Comparison of ENCODE assay signal across 8 cellular contexts in genomic region chr20:10675456-10675848, GRCh38. TPM values are rescaled to one million over a fixed set of nuclear protein-coding genes. Genes with fewer than 3 reads are reported as not detected.
DNase-seq lines count a peak whose midpoint lies in the region; TF ChIP-seq lines count a peak whose summit lies in the region.

No MANE protein-coding gene starts in this region.

- intact Hi-C loops in activated CD4-positive, alpha-beta memory T cell treated with anti-CD3 and anti-CD28 coated beads for 36 hours (cut with micrococcal nuclease): no loop called here

- H3K27me3 ChIP-seq in kidney epithelial cell (ENCODE audit: control insufficient read depth, insufficient read depth, low read length) (no peaks in the 10 kb centered on the region), subcutaneous abdominal adipose tissue (ENCODE audit: control insufficient read depth in 5 of 5, insufficient read depth in 4 of 5, low read length in 5 of 5) (no peaks in the 10 kb centered on the region)

- no peaks in the 10 kb centered on the region for H3K9me3 ChIP-seq in subcutaneous abdominal adipose tissue (ENCODE audit: control insufficient read depth in 5 of 5, low read length in 5 of 5)

- H3K27me3 Mint-ChIP-seq in activated CD4-positive, alpha-beta memory T cell treated with anti-CD3 and anti-CD28 coated beads, Interleukin-2, amount 10 ng/mL, durations not matched to agents 7 days and 5 days: peaks cover 64% of the 10 kb centered on the region
- H3K27me3 Mint-ChIP-seq in activated CD4-positive, alpha-beta memory T cell treated with anti-CD3 and anti-CD28 coated beads for 36 hours: peaks cover 63% of the 10 kb centered on the region
- peaks cover 72% of the 10 kb centered on the region for H3K27me3 Mint-ChIP-seq in activated naive CD8-positive, alpha-beta T cell treated with anti-CD3 and anti-CD28 coated beads for 36 hours

- peak overlapping the region; percentile 74 for H3K4me3 ChIP-seq in kidney epithelial cell (ENCODE audit: low read depth, low read length)
- H3K4me3 ChIP-seq in subcutaneous abdominal adipose tissue (ENCODE audit: low read depth in 1 of 5, low read length in 5 of 5): peak overlapping the region in 1 of 5 donors; percentile 81

- no peaks in the 10 kb centered on the region for H3K36me3 Mint-ChIP-seq in activated CD4-positive, alpha-beta memory T cell treated with anti-CD3 and anti-CD28 coated beads, Interleukin-2, amount 10 ng/mL, durations not matched to agents 7 days and 5 days (ENCODE audit: low read depth)
- H3K36me3 Mint-ChIP-seq in activated CD4-positive, alpha-beta memory T cell treated with anti-CD3 and anti-CD28 coated beads for 36 hours: no peaks in the 10 kb centered on the region
- H3K36me3 Mint-ChIP-seq in activated naive CD8-positive, alpha-beta T cell treated with anti-CD3 and anti-CD28 coated beads for 36 hours: no peaks in the 10 kb centered on the region

- peaks cover 7 to 38% (median 23%) of the 10 kb centered on the region in 5 donors for H3K4me1 ChIP-seq in subcutaneous abdominal adipose tissue (ENCODE audit: control insufficient read depth in 5 of 5, insufficient read depth in 5 of 5, low read length in 5 of 5)

- no peak for DNase-seq in activated CD4-positive, alpha-beta memory T cell treated with anti-CD3 and anti-CD28 coated beads, Interleukin-2, amount 10 ng/mL, durations not matched to agents 7 days and 5 days
- DNase-seq in activated CD4-positive, alpha-beta memory T cell treated with anti-CD3 and anti-CD28 coated beads for 36 hours: no peak
- DNase-seq in activated naive CD8-positive, alpha-beta T cell treated with anti-CD3 and anti-CD28 coated beads for 36 hours: no peak
- DNase-seq in kidney epithelial cell (ENCODE audit: low read depth) (no peak), NCI-H526 (lab: John Stamatoyannopoulos, UW) (no peak), CD1c-positive myeloid dendritic cell (ENCODE audit: extremely low spot score) (no peak), NCI-H446 (lab: John Stamatoyannopoulos, UW) (no peak)

- H3K36me3 ChIP-seq in kidney epithelial cell (ENCODE audit: control insufficient read depth, insufficient read depth, low read length) (no peaks in the 10 kb centered on the region), subcutaneous abdominal adipose tissue (ENCODE audit: control insufficient read depth in 5 of 5, insufficient read depth in 5 of 5, low read length in 5 of 5) (no peaks in the 10 kb centered on the region)

- CTCF ChIA-PET in activated CD4-positive, alpha-beta memory T cell treated with anti-CD3 and anti-CD28 coated beads, Interleukin-2, amount 10 ng/mL, durations not matched to agents 7 days and 5 days (lab: Charles Lee): interaction anchor here (1.6 kb wide), 1 partner anchor 12 kb away, joined by 3 read pairs; no protein-coding TSS in a partner anchor
- CTCF ChIA-PET in activated CD4-positive, alpha-beta memory T cell treated with anti-CD3 and anti-CD28 coated beads for 36 hours (lab: Charles Lee): interaction anchor here (0.7 kb wide), 1 partner anchor 9 kb away, joined by 3 read pairs; no protein-coding TSS in a partner anchor

- H3K4me3 Mint-ChIP-seq in activated CD4-positive, alpha-beta memory T cell treated with anti-CD3 and anti-CD28 coated beads, Interleukin-2, amount 10 ng/mL, durations not matched to agents 7 days and 5 days: peak overlapping the region; percentile 53
- no peak overlapping the region for H3K4me3 Mint-ChIP-seq in activated CD4-positive, alpha-beta memory T cell treated with anti-CD3 and anti-CD28 coated beads for 36 hours
- H3K4me3 Mint-ChIP-seq in activated naive CD8-positive, alpha-beta T cell treated with anti-CD3 and anti-CD28 coated beads for 36 hours: peak overlapping the region; percentile 32

- no peak overlapping the region for H3K27ac Mint-ChIP-seq in activated CD4-positive, alpha-beta memory T cell treated with anti-CD3 and anti-CD28 coated beads, Interleukin-2, amount 10 ng/mL, durations not matched to agents 7 days and 5 days
- no peak overlapping the region for H3K27ac Mint-ChIP-seq in activated CD4-positive, alpha-beta memory T cell treated with anti-CD3 and anti-CD28 coated beads for 36 hours
- H3K27ac Mint-ChIP-seq in activated naive CD8-positive, alpha-beta T cell treated with anti-CD3 and anti-CD28 coated beads for 36 hours: no peak overlapping the region

- peak overlapping the region; percentile 93 for H3K27ac ChIP-seq in subcutaneous abdominal adipose tissue (ENCODE audit: low read depth, low read length)

- POLR2A ChIA-PET in activated CD4-positive, alpha-beta memory T cell treated with anti-CD3 and anti-CD28 coated beads, Interleukin-2, amount 10 ng/mL, durations not matched to agents 7 days and 5 days (lab: Charles Lee): interaction anchor here (0.7 to 3.3 kb wide), 2 partner anchors 26 to 241 kb away, joined by 3 to 13 read pairs; partner anchors contain the start of genes MKKS and SLX4IP
- POLR2A ChIA-PET in activated CD4-positive, alpha-beta memory T cell treated with anti-CD3 and anti-CD28 coated beads for 36 hours (lab: Charles Lee): interaction anchor here (0.6 kb wide), 1 partner anchor 248 kb away, joined by 4 read pairs; no protein-coding TSS in a partner anchor

- H3K9me3 Mint-ChIP-seq in activated CD4-positive, alpha-beta memory T cell treated with anti-CD3 and anti-CD28 coated beads, Interleukin-2, amount 10 ng/mL, durations not matched to agents 7 days and 5 days: no peaks in the 10 kb centered on the region
- H3K9me3 Mint-ChIP-seq in activated CD4-positive, alpha-beta memory T cell treated with anti-CD3 and anti-CD28 coated beads for 36 hours: no peaks in the 10 kb centered on the region
- no peaks in the 10 kb centered on the region for H3K9me3 Mint-ChIP-seq in activated naive CD8-positive, alpha-beta T cell treated with anti-CD3 and anti-CD28 coated beads for 36 hours

- no peak for TF ChIP-seq CTCF in kidney epithelial cell (IDR thresholded peaks at IDR 0.05; ENCODE audit: insufficient read depth, low read length, poor library complexity, severe bottlenecking)

- H3K9ac ChIP-seq in subcutaneous abdominal adipose tissue (ENCODE audit: low read length in 5 of 5): peak overlapping the region in 1 of 5 donors; percentile 80

- H3K4me1 Mint-ChIP-seq in activated CD4-positive, alpha-beta memory T cell treated with anti-CD3 and anti-CD28 coated beads, Interleukin-2, amount 10 ng/mL, durations not matched to agents 7 days and 5 days: peaks cover 30% of the 10 kb centered on the region
- peaks cover 24% of the 10 kb centered on the region for H3K4me1 Mint-ChIP-seq in activated CD4-positive, alpha-beta memory T cell treated with anti-CD3 and anti-CD28 coated beads for 36 hours (ENCODE audit: low read depth)
- H3K4me1 Mint-ChIP-seq in activated naive CD8-positive, alpha-beta T cell treated with anti-CD3 and anti-CD28 coated beads for 36 hours: peaks cover 22% of the 10 kb centered on the region

RNA-seq across cellular contexts. Expression of gene JAG1, which starts 1.7 kb away (rescaled TPM):
- total RNA-seq in activated CD4-positive, alpha-beta memory T cell treated with anti-CD3 and anti-CD28 coated beads, Interleukin-2, amount 10 ng/mL, durations not matched to agents 7 days and 5 days: under 1 TPM; 0.15 to 0.30 TPM
- under 1 TPM; 0.15 to 0.40 TPM for total RNA-seq in activated CD4-positive, alpha-beta memory T cell treated with anti-CD3 and anti-CD28 coated beads for 36 hours
- total RNA-seq in activated naive CD8-positive, alpha-beta T cell treated with anti-CD3 and anti-CD28 coated beads for 36 hours: under 1 TPM in 1 of 2 experiments, not detected in 1; 0.19 TPM
- 132 and 150 TPM in 2 replicates for total RNA-seq in kidney epithelial cell

Comparison
In these comparisons a context has a peak if more than half of its experiments do, and no peak if none do; other contexts are left out.
1. RNA of gene JAG1, which starts 1.7 kb away (total RNA-seq): 132 to 150 TPM in kidney epithelial cell; 0.15 to 0.40 TPM in activated CD4-positive, alpha-beta memory T cell treated with anti-CD3 and anti-CD28 coated beads for 36 hours, 0.15 to 0.30 TPM in activated CD4-positive, alpha-beta memory T cell treated with anti-CD3 and anti-CD28 coated beads, Interleukin-2, amount 10 ng/mL, durations not matched to agents 7 days and 5 days and 0.19 TPM in activated naive CD8-positive, alpha-beta T cell treated with anti-CD3 and anti-CD28 coated beads for 36 hours; every median in the first group is over 10 times any median in the second.